Comparison of ENCODE assay signal across 8 cellular contexts in the genomic region with DNA sequence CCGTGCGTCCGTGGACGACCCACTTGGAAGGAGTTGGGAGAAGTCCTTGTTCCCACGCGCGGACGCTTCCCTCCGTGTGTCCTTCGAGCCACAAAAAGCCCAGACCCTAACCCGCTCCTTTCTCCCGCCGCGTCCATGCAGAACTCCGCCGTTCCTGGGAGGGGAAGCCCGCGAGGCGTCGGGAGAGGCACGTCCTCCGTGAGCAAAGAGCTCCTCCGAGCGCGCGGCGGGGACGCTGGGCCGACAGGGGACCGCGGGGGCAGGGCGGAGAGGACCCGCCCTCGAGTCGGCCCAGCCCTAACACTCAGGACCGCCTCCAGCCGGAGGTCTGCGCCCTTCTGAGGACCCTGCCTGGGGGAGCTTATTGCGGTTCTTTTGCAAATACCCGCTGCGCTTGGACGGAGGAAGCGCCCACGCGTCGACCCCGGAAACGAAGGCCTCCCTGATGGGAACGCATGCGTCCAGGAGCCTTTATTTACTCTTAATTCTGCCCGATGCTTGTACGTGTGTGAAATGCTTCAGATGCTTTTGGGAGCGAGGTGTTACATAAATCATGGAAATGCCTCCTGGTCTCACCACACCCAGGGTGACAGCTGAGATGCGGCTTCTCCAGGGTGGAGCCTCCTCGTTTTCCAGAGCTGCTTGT. TPM values are rescaled to one million over a fixed set of nuclear protein-coding genes. Genes with fewer than 3 reads are reported as not detected.
DNase-seq lines count a peak whose midpoint lies in the region; ATAC-seq and TF ChIP-seq lines count a peak whose summit lies in the region.

No MANE protein-coding gene starts in this region.

- peak overlapping the region; percentile 76 for H3K4me3 ChIP-seq in ACC112 (ENCODE audit: low read depth, low read length)
- peak overlapping the region; percentile 6 to 27 (median 9) for H3K4me3 ChIP-seq in right lobe of liver
- peak overlapping the region; percentile 25 to 48 (median 42) for H3K4me3 ChIP-seq in upper lobe of left lung

- DNase-seq in GM10266 (ENCODE audit: extremely low spot score) (peak; percentile 64), NCI-H69 (lab: John Stamatoyannopoulos, UW) (peak; percentile 76), right lobe of liver (no peak), upper lobe of left lung (peak in 1 of 2 donors; percentile 85), H4 (ENCODE audit: low spot score) (no peak), germinal center (ENCODE audit: low spot score) (no peak)
- no peak for DNase-seq in central memory CD8-positive, alpha-beta T cell (ENCODE audit: low spot score in 2 of 2)

- no peaks in the 10 kb centered on the region for H3K79me2 ChIP-seq in ACC112 (ENCODE audit: control insufficient read depth, insufficient read depth, low read length, unreplicated experiment)

- H3K4me3 Mint-ChIP-seq in central memory CD8-positive, alpha-beta T cell: peak overlapping the region; percentile 70

- H2AFZ ChIP-seq in ACC112 (ENCODE audit: low read length, unreplicated experiment): peak overlapping the region; percentile 54

- 4% methylated on average over 21 of the region's 55 CpGs for WGBS in right lobe of liver (ENCODE audit: insufficient coverage, low coverage, low lambda C conversion rate, missing lambda C conversion rate)
- 0 to 3% methylated on average over 17 to 50 of the region's 55 CpGs for WGBS in upper lobe of left lung, 2 donors

- no peaks in the 10 kb centered on the region for H3K4me1 Mint-ChIP-seq in central memory CD8-positive, alpha-beta T cell

- H3K27me3 Mint-ChIP-seq in central memory CD8-positive, alpha-beta T cell: peaks cover 9% of the 10 kb centered on the region

- intact Hi-C loops in right lobe of liver (cut with DNase I): no loop called here

- H3K4me1 ChIP-seq in ACC112 (ENCODE audit: control insufficient read depth, insufficient read depth, low read length, unreplicated experiment): no peaks in the 10 kb centered on the region
- H3K4me1 ChIP-seq in right lobe of liver: peaks cover 0 to 9% (median 0%) of the 10 kb centered on the region in 4 donors
- H3K4me1 ChIP-seq in upper lobe of left lung: peaks cover 14 to 21% (median 14%) of the 10 kb centered on the region in 4 donors

- H3K36me3 Mint-ChIP-seq in central memory CD8-positive, alpha-beta T cell (ENCODE audit: insufficient read depth): peaks cover 12% of the 10 kb centered on the region

- H3K27me3 ChIP-seq in ACC112 (ENCODE audit: insufficient read depth, low read length): peaks cover 6% of the 10 kb centered on the region
- H3K27me3 ChIP-seq in right lobe of liver: peaks cover 0 to 12% of the 10 kb centered on the region in 2 donors
- peaks cover 0 to 7% (median 2%) of the 10 kb centered on the region in 4 donors for H3K27me3 ChIP-seq in upper lobe of left lung

- TF ChIP-seq POLR2A in right lobe of liver (IDR thresholded peaks at IDR 0.05): no peak
- no peak for TF ChIP-seq POLR2A in upper lobe of left lung (IDR thresholded peaks at IDR 0.05)

- no peak for ATAC-seq in central memory CD8-positive, alpha-beta T cell (replicated peaks; ENCODE audit: extremely low read depth, poor library complexity, severe bottlenecking)
- ATAC-seq in right lobe of liver (peak in 1 of 4 donors; percentile 21), upper lobe of left lung (ENCODE audit: low FRiP score in 2 of 2) (peak in 1 of 2 donors; percentile 44)

- H3K27ac ChIP-seq in ACC112 (ENCODE audit: low read depth, low read length) (no peak overlapping the region), right lobe of liver (no peak overlapping the region), upper lobe of left lung (no peak overlapping the region)

- H3K9me3 Mint-ChIP-seq in central memory CD8-positive, alpha-beta T cell: no peaks in the 10 kb centered on the region

- no peak for TF ChIP-seq EP300 in upper lobe of left lung (IDR thresholded peaks at IDR 0.05)

- H3K36me3 ChIP-seq in ACC112 (ENCODE audit: insufficient read depth, low read length) (0 out of 2 replicates have a peak, but pooled peaks cover 5% of the 10 kb centered on the region), right lobe of liver (no peaks in the 10 kb centered on the region), upper lobe of left lung (peaks cover 0 to 24% (median 19%) of the 10 kb centered on the region in 4 donors)

- TF ChIP-seq CTCF in GM10266 (IDR thresholded peaks at IDR 0.05; ENCODE audit: control insufficient read depth, insufficient read depth, low read depth, missing control alignments) (no peak), right lobe of liver (IDR thresholded peaks at IDR 0.05) (no peak), upper lobe of left lung (IDR thresholded peaks at IDR 0.05) (no peak)

- H3K27ac Mint-ChIP-seq in central memory CD8-positive, alpha-beta T cell (ENCODE audit: low read depth): no peak overlapping the region

- H3K9me3 ChIP-seq in right lobe of liver: no peaks in the 10 kb centered on the region
- no peaks in the 10 kb centered on the region for H3K9me3 ChIP-seq in upper lobe of left lung

RNA-seq across cellular contexts. Expression of gene PRMT2, which starts 32.4 kb away (rescaled TPM):
- 10 to 100 TPM; 12.4 to 28.0 (median 19.6) TPM for total RNA-seq in right lobe of liver
- 100 to 1,000 TPM in 5 of 6 donors, 10 to 100 TPM in 1; 91.6 to 152 (median 115) TPM for total RNA-seq in upper lobe of left lung
- 95.1 and 121 TPM in 2 replicates for total RNA-seq in H4 (2014; rRNA removed; shearing (Covaris generic))

Comparison
In these comparisons a context has a peak if more than half of its experiments do, and no peak if none do; other contexts are left out.
1. H3K4me3 ChIP-seq: peak in every context shown above with its lines; median percentile 76 in ACC112; 42 in upper lobe of left lung; 9 in right lobe of liver.
2. DNase-seq: peak in GM10266 (single experiment) and NCI-H69 (single experiment); none in central memory CD8-positive, alpha-beta T cell (0 of 2), right lobe of liver (0 of 3), H4 (single experiment) and germinal center (single experiment).